Comparison of ENCODE assay signal across 33 cellular contexts in genomic region chr17:77028900-77029299, GRCh38.
"Had no signal": no experiment of that assay in that cellular context is flagged by ENCODE, and none has a peak within 500 bp of the region (broad histone marks: within the 10 kb centered on the region; RNA-seq: fewer than 3 reads in every experiment).

No MANE protein-coding gene starts in this region.

- H3K27me3 ChIP-seq: MG63 had no signal

- H3K4me3 ChIP-seq: MG63 had no signal

- H3K36me3 ChIP-seq: MG63 had no signal

- DNase-seq: Kasumi-1, MG63, MM.1S, MV-4-11, NCI-H1048, NCI-H1092, NCI-H1092 treated with DMSO at 0.1 percent for 48 hours, NCI-H1105 treated with DMSO at 0.1 percent for 48 hours, NCI-H1417, NCI-H1417 treated with DMSO at 0.1 percent for 48 hours, NCI-H1436 treated with DMSO at 0.1 percent for 48 hours, NCI-H146, NCI-H1694, NCI-H1694 treated with DMSO at 0.1 percent for 48 hours, NCI-H187, NCI-H187 treated with DMSO at 0.1 percent for 48 hours, NCI-H1930, NCI-H2029, NCI-H2029 treated with DMSO at 0.1 percent for 48 hours, NCI-H2081, NCI-H2081 treated with DMSO at 0.1 percent for 48 hours, NCI-H2107, NCI-H2171, NCI-H2171 treated with DMSO at 0.1 percent for 48 hours, NCI-H2227 treated with DMSO at 0.1 percent for 48 hours, NCI-H226, NCI-H345, NCI-H446, NCI-H446 treated with DMSO at 0.1 percent for 48 hours, NCI-H510A, NCI-H510A treated with DMSO at 0.1 percent for 48 hours, NCI-H524 treated with DMSO at 0.1 percent for 48 hours, NCI-H526 treated with DMSO at 0.1 percent for 48 hours had no signal
